ENCODE assay signal across 2 cellular contexts in the genomic region with DNA sequence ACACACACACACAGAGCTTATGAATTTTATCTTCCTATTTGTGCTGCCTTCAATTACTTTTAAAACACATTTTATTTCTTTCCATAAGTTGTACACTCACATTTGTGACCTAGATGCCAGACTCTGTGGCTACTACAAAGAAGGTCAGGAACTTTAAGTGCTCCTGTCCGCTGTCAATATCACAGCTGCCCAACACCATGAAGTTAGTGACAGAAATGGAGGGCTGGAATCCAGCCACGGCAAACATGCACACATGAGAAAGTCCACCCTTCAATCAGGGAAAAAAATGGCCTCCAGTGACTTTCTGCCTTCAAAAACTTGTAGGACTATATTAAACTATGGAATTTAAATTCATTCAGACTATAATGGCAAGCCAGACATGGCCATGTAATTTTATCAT.
TF ChIP-seq lines count a peak whose summit lies in the region.

No MANE protein-coding gene starts in this region.

TF ChIP-seq in liver, 16 proteins besides CTCF, POLR2A, EP300 and RAD21 (continued from another document):
- no peak for TF ChIP-seq EGR1 (IDR thresholded peaks at IDR 0.05; ENCODE audit: low read depth in 2 of 2)
- TF ChIP-seq HNF4A (conservative IDR thresholded peaks at IDR 0.05) = peak; percentile 11 to 32
- TF ChIP-seq FOXA1 (IDR thresholded peaks at IDR 0.05) = no peak

TF ChIP-seq in HepG2, 621 proteins besides CTCF, POLR2A, EP300 and RAD21 (continued from another document):
- no peak for TF ChIP-seq TEAD3 (CRISPR knock-in tag; optimal IDR thresholded peaks at IDR 0.05; ENCODE audit: borderline replicate concordance)
- no peak for TF ChIP-seq ZFP90 (CRISPR knock-in tag; IDR thresholded peaks at IDR 0.05; ENCODE audit: borderline replicate concordance)
- TF ChIP-seq PAX8 (CRISPR knock-in tag; IDR thresholded peaks at IDR 0.05; ENCODE audit: borderline replicate concordance) = no peak
- TF ChIP-seq NFRKB (IDR thresholded peaks at IDR 0.05) = no peak
- TF ChIP-seq HIVEP1 (CRISPR knock-in tag; IDR thresholded peaks at IDR 0.05) = no peak
- TF ChIP-seq LRRFIP1 (CRISPR knock-in tag; conservative IDR thresholded peaks at IDR 0.05) = no peak
- no peak for TF ChIP-seq FOXK2 (IDR thresholded peaks at IDR 0.05)
- no peak for TF ChIP-seq DBP (CRISPR knock-in tag; IDR thresholded peaks at IDR 0.05; ENCODE audit: not compliant biosample characterization)
- no peak for TF ChIP-seq XBP1 (CRISPR knock-in tag; IDR thresholded peaks at IDR 0.05)
- TF ChIP-seq, protein P1, sequence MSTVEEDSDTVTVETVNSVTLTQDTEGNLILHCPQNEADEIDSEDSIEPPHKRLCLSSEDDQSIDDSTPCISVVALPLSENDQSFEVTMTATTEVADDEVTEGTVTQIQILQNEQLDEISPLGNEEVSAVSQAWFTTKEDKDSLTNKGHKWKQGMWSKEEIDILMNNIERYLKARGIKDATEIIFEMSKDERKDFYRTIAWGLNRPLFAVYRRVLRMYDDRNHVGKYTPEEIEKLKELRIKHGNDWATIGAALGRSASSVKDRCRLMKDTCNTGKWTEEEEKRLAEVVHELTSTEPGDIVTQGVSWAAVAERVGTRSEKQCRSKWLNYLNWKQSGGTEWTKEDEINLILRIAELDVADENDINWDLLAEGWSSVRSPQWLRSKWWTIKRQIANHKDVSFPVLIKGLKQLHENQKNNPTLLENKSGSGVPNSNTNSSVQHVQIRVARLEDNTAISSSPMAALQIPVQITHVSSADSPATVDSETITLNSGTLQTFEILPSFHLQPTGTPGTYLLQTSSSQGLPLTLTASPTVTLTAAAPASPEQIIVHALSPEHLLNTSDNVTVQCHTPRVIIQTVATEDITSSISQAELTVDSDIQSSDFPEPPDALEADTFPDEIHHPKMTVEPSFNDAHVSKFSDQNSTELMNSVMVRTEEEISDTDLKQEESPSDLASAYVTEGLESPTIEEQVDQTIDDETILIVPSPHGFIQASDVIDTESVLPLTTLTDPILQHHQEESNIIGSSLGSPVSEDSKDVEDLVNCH (CRISPR knock-in tag; IDR thresholded peaks at IDR 0.05) = no peak
- TF ChIP-seq ZNF546 (CRISPR knock-in tag; conservative IDR thresholded peaks at IDR 0.05) = no peak
- no peak for TF ChIP-seq ZNF362 (CRISPR knock-in tag; IDR thresholded peaks at IDR 0.05; ENCODE audit: borderline replicate concordance)
